In genomic region chr13:57636811-57637210, GRCh38 we compare ENCODE assay signal across 14 cellular contexts. TPM values are rescaled to one million over a fixed set of nuclear protein-coding genes. Genes with fewer than 3 reads are reported as not detected.
"Had no signal": no experiment of that assay in that cellular context is flagged by ENCODE, and none has a peak within 500 bp of the region (broad histone marks: within the 10 kb centered on the region; RNA-seq: fewer than 3 reads in every experiment).

No MANE protein-coding gene starts in this region.

- H3K27ac ChIP-seq: gastroesophageal sphincter, prostate gland, SJCRH30, stomach, tibial artery, VCaP had no signal

- H3K4me3 ChIP-seq: prostate gland, SJCRH30 had no signal

- H3K9me3 ChIP-seq: prostate gland, SJCRH30 had no signal

- H3K27ac Mint-ChIP-seq: activated CD4-positive, alpha-beta memory T cell treated with anti-CD3 and anti-CD28 coated beads, Interleukin-2, amount 10 ng/mL, durations not matched to agents 7 days and 5 days; activated naive CD8-positive, alpha-beta T cell treated with anti-CD3 and anti-CD28 coated beads, Interleukin-2, amount 10 ng/mL, durations not matched to agents 7 days and 5 days had no signal

- FAIRE-seq: bronchial epithelial cell had no signal

- H3K27me3 ChIP-seq: SJCRH30 had no signal

- H3K4me3 Mint-ChIP-seq: activated CD4-positive, alpha-beta memory T cell treated with anti-CD3 and anti-CD28 coated beads, Interleukin-2, amount 10 ng/mL, durations not matched to agents 7 days and 5 days; activated naive CD8-positive, alpha-beta T cell treated with anti-CD3 and anti-CD28 coated beads, Interleukin-2, amount 10 ng/mL, durations not matched to agents 7 days and 5 days had no signal

- ATAC-seq: gastroesophageal sphincter, left colon had no signal

- DNase-seq: activated CD4-positive, alpha-beta memory T cell treated with anti-CD3 and anti-CD28 coated beads, Interleukin-2, amount 10 ng/mL, durations not matched to agents 7 days and 5 days; activated CD8-positive, alpha-beta memory T cell treated with anti-CD3 and anti-CD28 coated beads, Interleukin-2, amount 50 U/mL, for 4 hours; activated naive CD8-positive, alpha-beta T cell treated with anti-CD3 and anti-CD28 coated beads, Interleukin-2, amount 10 ng/mL, durations not matched to agents 7 days and 5 days; aorta; left colon; mesenchymal stem cell; SJCRH30; stomach; SW 1271; tibial artery had no signal

- H3K36me3 ChIP-seq: gastroesophageal sphincter, prostate gland, SJCRH30, stomach, tibial artery had no signal

- H3K4me1 ChIP-seq: prostate gland, SJCRH30 had no signal

RNA-seq across cellular contexts. Expression of gene PCDH17, which starts 5.3 kb away (rescaled TPM):
- total RNA-seq: activated CD4-positive, alpha-beta memory T cell treated with anti-CD3 and anti-CD28 coated beads, Interleukin-2, amount 10 ng/mL, durations not matched to agents 7 days and 5 days; activated naive CD8-positive, alpha-beta T cell treated with anti-CD3 and anti-CD28 coated beads, Interleukin-2, amount 10 ng/mL, durations not matched to agents 7 days and 5 days had no signal
